8 cellular contexts compared by ENCODE assay signal in genomic region chr11:102318469-102318868, GRCh38. TPM values are rescaled to one million over a fixed set of nuclear protein-coding genes. Genes with fewer than 3 reads are reported as not detected.
DNase-seq lines count a peak whose midpoint lies in the region; ATAC-seq and TF ChIP-seq lines count a peak whose summit lies in the region.

No MANE protein-coding gene starts in this region.

- TF ChIP-seq CTCF in GM12872 (IDR thresholded peaks at IDR 0.05; ENCODE audit: insufficient read depth, low read depth, low read length) = 0 out of 3 replicates have a peak, but pooled peaks have one; percentile 21

- peaks cover 0 to 13% (median 2%) of the 10 kb centered on the region in 3 donors for H3K36me3 Mint-ChIP-seq in naive thymus-derived CD8-positive, alpha-beta T cell

- H3K27me3 Mint-ChIP-seq in naive thymus-derived CD8-positive, alpha-beta T cell = no peaks in the 10 kb centered on the region

- peaks cover 27 to 78% (median 71%) of the 10 kb centered on the region in 4 donors for H3K4me1 Mint-ChIP-seq in naive thymus-derived CD8-positive, alpha-beta T cell

- no peaks in the 10 kb centered on the region for H3K9me3 Mint-ChIP-seq in naive thymus-derived CD8-positive, alpha-beta T cell

- ATAC-seq in naive thymus-derived CD8-positive, alpha-beta T cell = peak; percentile 4 to 12
- ATAC-seq in HG03520 (IDR thresholded peaks at IDR 0.05; ENCODE audit: unreplicated experiment) = no peak
- ATAC-seq in left ventricle myocardium superior = no peak

- H3K27ac Mint-ChIP-seq in naive thymus-derived CD8-positive, alpha-beta T cell = peak overlapping the region; percentile 73 to 100 (median 98)

- POLR2A ChIA-PET in naive thymus-derived CD8-positive, alpha-beta T cell (lab: Charles Lee) = interaction anchor here (0.7 to 5.6 kb wide), 8 partner anchors 11 to 220 kb away, joined by 3 to 73 read pairs (median 10); no protein-coding TSS in a partner anchor

- intact Hi-C loops in left ventricle myocardium superior (cut with micrococcal nuclease) = no loop called here

- peak overlapping the region; percentile 88 to 99 (median 96) for H3K4me3 Mint-ChIP-seq in naive thymus-derived CD8-positive, alpha-beta T cell

- DNase-seq in M059J (ENCODE audit: low read depth) = peak; percentile 88
- peak; percentile 53 for DNase-seq in activated T-helper 9 cell treated with anti-CD3 and anti-CD28 coated beads, Interleukin-2, amount 50 U/mL, for 16 hours (ENCODE audit: low read depth)
- DNase-seq in naive thymus-derived CD8-positive, alpha-beta T cell = peak in 9 of 10 donors; percentile 14 to 65 (median 38)
- DNase-seq in NCI-H1105 (lab: John Stamatoyannopoulos, UW) = no peak
- no peak for DNase-seq in left ventricle myocardium superior
- no peak for DNase-seq in NCI-H2171 (lab: John Stamatoyannopoulos, UW)

RNA-seq across cellular contexts. Expression of gene BIRC3, which starts 1.2 kb away (rescaled TPM):
- total RNA-seq in M059J (2014; rRNA removed; shearing (Covaris generic)) = 5.3 and 8.7 TPM in 2 replicates
- 10 to 100 TPM; 94.8 to 97.7 TPM for total RNA-seq in naive thymus-derived CD8-positive, alpha-beta T cell
- 10 to 100 TPM; 16.7 to 22.9 (median 19.1) TPM for polyA plus RNA-seq in naive thymus-derived CD8-positive, alpha-beta T cell
- total RNA-seq in left ventricle myocardium superior = 8.2 TPM

RNA-seq across cellular contexts. Expression of gene BIRC2, which starts 28.5 kb away (rescaled TPM):
- 104 and 133 TPM in 2 replicates for total RNA-seq in M059J (2014; rRNA removed; shearing (Covaris generic))
- total RNA-seq in naive thymus-derived CD8-positive, alpha-beta T cell = 10 to 100 TPM; 56.4 to 56.9 TPM
- 10 to 100 TPM; 29.6 to 41.9 (median 32.2) TPM for polyA plus RNA-seq in naive thymus-derived CD8-positive, alpha-beta T cell
- total RNA-seq in left ventricle myocardium superior = 31.1 TPM

Comparison
In these comparisons a context has a peak if more than half of its experiments do, and no peak if none do; other contexts are left out.
1. DNase-seq: peak in M059J (single experiment), activated T-helper 9 cell treated with anti-CD3 and anti-CD28 coated beads, Interleukin-2, amount 50 U/mL, for 16 hours (single experiment) and naive thymus-derived CD8-positive, alpha-beta T cell (9 of 10); none in NCI-H1105 (single experiment), left ventricle myocardium superior (single experiment) and NCI-H2171 (single experiment).
2. ATAC-seq: peak in naive thymus-derived CD8-positive, alpha-beta T cell (2 of 2); none in HG03520 (single experiment) and left ventricle myocardium superior (single experiment).